In the genomic region with DNA sequence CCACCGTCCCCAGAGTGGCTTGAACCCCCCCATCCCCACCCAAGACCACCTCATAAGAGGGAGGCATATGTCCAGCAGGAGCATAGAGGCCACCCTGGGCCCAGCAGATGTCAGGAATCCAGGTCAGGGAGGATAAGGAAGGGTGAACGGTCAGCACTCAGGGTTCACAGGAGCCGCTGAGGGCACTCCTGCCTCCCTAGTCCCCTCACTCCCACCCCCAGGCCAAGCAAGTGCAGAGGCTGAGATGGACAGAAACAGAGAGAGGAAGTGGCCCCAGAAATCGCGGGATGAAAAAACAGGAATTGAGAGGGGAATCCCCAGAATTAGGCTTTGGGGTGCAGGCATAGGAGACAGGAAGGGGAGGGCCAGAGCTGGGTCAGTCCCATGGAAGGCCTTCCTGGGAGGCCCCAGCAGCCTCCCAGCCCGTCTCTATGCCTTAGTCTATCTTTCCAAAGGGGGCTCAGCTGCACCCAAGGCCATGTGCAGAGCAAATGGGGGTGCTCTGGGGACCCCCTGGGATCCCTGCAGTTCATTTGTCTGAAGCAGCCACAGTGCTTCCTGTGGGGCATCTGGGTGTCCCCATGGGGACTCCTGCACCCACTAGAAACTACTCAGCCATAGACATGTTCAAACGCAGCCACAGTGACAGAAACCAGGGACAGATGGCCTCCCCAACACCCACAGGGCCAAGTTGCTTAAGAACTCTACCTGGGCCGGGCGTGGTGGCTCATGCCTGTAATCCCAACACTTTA, we compare ENCODE assay signal across 8 cellular contexts. TPM values are rescaled to one million over a fixed set of nuclear protein-coding genes. Genes with fewer than 3 reads are reported as not detected.
DNase-seq lines count a peak whose midpoint lies in the region; ATAC-seq and TF ChIP-seq lines count a peak whose summit lies in the region.

No MANE protein-coding gene starts in this region.

- peak; percentile 50 for ATAC-seq in GM21367 (IDR thresholded peaks at IDR 0.05; ENCODE audit: unreplicated experiment)

- TF ChIP-seq POLR2A in ovary (IDR thresholded peaks at IDR 0.05) (no peak), erythroblast (IDR thresholded peaks at IDR 0.05; ENCODE audit: low read length) (no peak)

- intact Hi-C loops in ovary (cut with DNase I): loop anchor here in 3 of 4 donors (2.0 to 10.0 kb wide), 7 partner anchors 51 to 259 kb away; partner anchors contain the start of genes CKLF (in 1 of the 3) and TK2 (in 1 of the 3)

- H3K27ac ChIP-seq in ovary: peak overlapping the region in 1 of 2 donors; percentile 78

- H3K4me1 ChIP-seq in ovary (ENCODE audit: insufficient read depth): peaks cover 6% of the 10 kb centered on the region

- whole genome bisulfite sequencing in ovary, 3 donors: 67 to 74% (median 73%) methylated on average over 9 of the region's 9 CpGs

- H3K9me3 ChIP-seq in MG63 (no peaks in the 10 kb centered on the region), ovary (no peaks in the 10 kb centered on the region)

- peaks cover 11% of the 10 kb centered on the region for H3K36me3 ChIP-seq in GM06990 (ENCODE audit: control insufficient read depth, insufficient read depth, low read length)
- H3K36me3 ChIP-seq in MG63: peaks cover 13% of the 10 kb centered on the region; the same call in 1 of the 2 replicates
- no peaks in the 10 kb centered on the region for H3K36me3 ChIP-seq in ovary

- no peak for TF ChIP-seq EP300 in ovary (IDR thresholded peaks at IDR 0.05)

- TF ChIP-seq CTCF in GM06990 (IDR thresholded peaks at IDR 0.05; ENCODE audit: insufficient read depth, low read length, poor library complexity, severe bottlenecking): no peak
- no peak for TF ChIP-seq CTCF in ovary (IDR thresholded peaks at IDR 0.05)

- DNase-seq in GM06990 (ENCODE audit: extremely low read depth, insufficient read length) (peak; percentile 75), MG63 (no peak), dermis blood vessel endothelial cell (peak; percentile 12), ovary (no peak), NCI-H2029 (lab: John Stamatoyannopoulos, UW) (no peak), mesenteric fat pad (ENCODE audit: low spot score) (no peak), erythroblast (lab: John Stamatoyannopoulos, UW) (no peak)

- H3K27me3 ChIP-seq in GM06990 (replicated peaks; ENCODE audit: control insufficient read depth, insufficient read depth, low read length) (no peaks in the 10 kb centered on the region), MG63 (no peaks in the 10 kb centered on the region), ovary (no peaks in the 10 kb centered on the region)

- H3K4me3 ChIP-seq in GM06990 (replicated peaks; ENCODE audit: low read depth, low read length): peak overlapping the region; percentile 73
- peak overlapping the region; percentile 74 for H3K4me3 ChIP-seq in MG63
- peak overlapping the region; percentile 90 for H3K4me3 ChIP-seq in ovary

RNA-seq across cellular contexts. Expression of gene CMTM3, which starts 1.7 kb away (rescaled TPM):
- total RNA-seq in MG63 (2014; rRNA removed; shearing (Covaris generic); ENCODE audit: low replicate concordance): 17.3 and 27.6 TPM in 2 replicates
- total RNA-seq in dermis blood vessel endothelial cell (23.3 and 31.6 TPM in 2 replicates), ovary (10 to 100 TPM; 22.9 to 60.5 (median 43.2) TPM), mesenteric fat pad (48.1 TPM)
- 10 to 100 TPM; 36.7 to 43.5 TPM for polyA plus RNA-seq in ovary

RNA-seq across cellular contexts. Expression of gene CMTM2, which starts 26.9 kb away (rescaled TPM):
- not detected in 2 replicates for total RNA-seq in MG63 (2014; rRNA removed; shearing (Covaris generic); ENCODE audit: low replicate concordance)
- total RNA-seq in dermis blood vessel endothelial cell: 0.34 TPM in 1 of 2 replicates, not detected in the other
- total RNA-seq in ovary: 1 to 10 TPM in 1 of 7 donors, under 1 TPM in 1, not detected in 5; 0.38 to 1.8 TPM
- under 1 TPM in 1 of 2 donors, not detected in 1; 0.21 TPM for polyA plus RNA-seq in ovary
- total RNA-seq in mesenteric fat pad: 1.00 TPM

RNA-seq across cellular contexts. Expression of gene CMTM1, which starts 39.9 kb away (rescaled TPM):
- 4.1 TPM in 1 of 2 replicates, not detected in the other for total RNA-seq in MG63 (2014; rRNA removed; shearing (Covaris generic); ENCODE audit: low replicate concordance)
- 2.7 and 3.6 TPM in 2 replicates for total RNA-seq in dermis blood vessel endothelial cell
- 1 to 10 TPM; 1.0 to 7.1 (median 4.9) TPM for total RNA-seq in ovary
- under 1 TPM; 0.22 to 0.54 TPM for polyA plus RNA-seq in ovary
- 6.4 TPM for total RNA-seq in mesenteric fat pad

RNA-seq across cellular contexts. Expression of gene CKLF, which starts 53.8 kb away (rescaled TPM):
- 37.2 and 46.1 TPM in 2 replicates for total RNA-seq in MG63 (2014; rRNA removed; shearing (Covaris generic); ENCODE audit: low replicate concordance)
- total RNA-seq in dermis blood vessel endothelial cell (75.6 and 102 TPM in 2 replicates), ovary (10 to 100 TPM; 22.3 to 46.8 (median 30.6) TPM), mesenteric fat pad (41.6 TPM)
- polyA plus RNA-seq in ovary: 10 to 100 TPM; 34.2 to 36.7 TPM

RNA-seq across cellular contexts. Expression of gene TK2, which starts 56.3 kb away (rescaled TPM):
- 19.6 and 20.4 TPM in 2 replicates for total RNA-seq in MG63 (2014; rRNA removed; shearing (Covaris generic); ENCODE audit: low replicate concordance)
- total RNA-seq in dermis blood vessel endothelial cell (41.0 and 46.5 TPM in 2 replicates), ovary (10 to 100 TPM; 17.0 to 42.0 (median 34.0) TPM), mesenteric fat pad (58.3 TPM)
- 10 to 100 TPM; 21.1 to 80.6 TPM for polyA plus RNA-seq in ovary

Comparison
In these comparisons a context has a peak if more than half of its experiments do, and no peak if none do; other contexts are left out.
1. DNase-seq: peak in GM06990 (single experiment) and dermis blood vessel endothelial cell (single experiment); none in MG63 (single experiment), ovary (0 of 5), NCI-H2029 (single experiment), mesenteric fat pad (single experiment) and erythroblast (0 of 2).
2. Peak in every context shown above with its lines, with median percentiles within 50 percentile points of each other: H3K4me3 ChIP-seq.